In genomic region chr15:81785181-81785580, GRCh38 we compare ENCODE assay signal across 28 cellular contexts.
"Had no signal": no experiment of that assay in that cellular context is flagged by ENCODE, and none has a peak within 500 bp of the region (broad histone marks: within the 10 kb centered on the region; RNA-seq: fewer than 3 reads in every experiment).

No MANE protein-coding gene starts in this region.

- H3K4me3 ChIP-seq: dorsolateral prefrontal cortex, esophagus squamous epithelium, lung, mucosa of descending colon, prostate gland, right atrium auricular region, testis, tibial artery had no signal

- FAIRE-seq: colon, keratinocyte had no signal

- H3K27ac Mint-ChIP-seq: endodermal cell; immature natural killer cell; memory B cell; mesothelial cell of epicardium; naive B cell; natural killer cell treated with Interleukin-12 subunit alpha and Interleukin-12 subunit beta and Interleukin-15 and Interleukin-18, amount 100 ng/mL, for 72 hours; stimulated activated memory B cell treated with anti-CD40 and anti-IgM and Interleukin-4, amounts not matched to agents 10 μg/mL and 1 μg/mL and 100 μg/mL, for 72 hours; type B pancreatic cell had no signal

- H3K27me3 ChIP-seq: right atrium auricular region, testis had no signal

- H3K36me3 ChIP-seq: esophagus squamous epithelium, prostate gland, right atrium auricular region, tibial artery had no signal

- H3K4me3 Mint-ChIP-seq: endodermal cell; immature natural killer cell; memory B cell; mesothelial cell of epicardium; naive B cell; natural killer cell treated with Interleukin-12 subunit alpha and Interleukin-12 subunit beta and Interleukin-15 and Interleukin-18, amount 100 ng/mL, for 72 hours; neural crest cell; stimulated activated memory B cell treated with anti-CD40 and anti-IgM and Interleukin-4, amounts not matched to agents 10 μg/mL and 1 μg/mL and 100 μg/mL, for 72 hours; type B pancreatic cell had no signal

- H3K9me3 Mint-ChIP-seq: natural killer cell treated with Interleukin-12 subunit alpha and Interleukin-12 subunit beta and Interleukin-15 and Interleukin-18, amount 100 ng/mL, for 72 hours; stimulated activated memory B cell treated with anti-CD40 and anti-IgM and Interleukin-4, amounts not matched to agents 10 μg/mL and 1 μg/mL and 100 μg/mL, for 72 hours; type B pancreatic cell had no signal

- H3K4me1 ChIP-seq: esophagus squamous epithelium, prostate gland, right atrium auricular region, testis had no signal

- H3K9me3 ChIP-seq: esophagus squamous epithelium, mucosa of descending colon, prostate gland, right atrium auricular region, testis, tibial artery had no signal

- H3K36me3 Mint-ChIP-seq: immature natural killer cell; memory B cell; naive B cell; natural killer cell treated with Interleukin-12 subunit alpha and Interleukin-12 subunit beta and Interleukin-15 and Interleukin-18, amount 100 ng/mL, for 72 hours; stimulated activated memory B cell treated with anti-CD40 and anti-IgM and Interleukin-4, amounts not matched to agents 10 μg/mL and 1 μg/mL and 100 μg/mL, for 72 hours had no signal

- ATAC-seq: mucosa of descending colon; natural killer cell treated with Interleukin-12 subunit alpha and Interleukin-12 subunit beta and Interleukin-15 and Interleukin-18, amount 100 ng/mL, for 72 hours; sciatic nerve; stimulated activated memory B cell treated with anti-CD40 and anti-IgM and Interleukin-4, amounts not matched to agents 10 μg/mL and 1 μg/mL and 100 μg/mL, for 72 hours; stimulated activated naive CD8-positive, alpha-beta T cell treated with anti-CD3 and anti-CD28 coated beads, Interleukin-15, Interleukin-2, amounts not matched to agents 100 U/mL and 50 U/mL, for 24 hours had no signal

- H3K4me1 Mint-ChIP-seq: immature natural killer cell; memory B cell; naive B cell; neural crest cell; stimulated activated memory B cell treated with anti-CD40 and anti-IgM and Interleukin-4, amounts not matched to agents 10 μg/mL and 1 μg/mL and 100 μg/mL, for 72 hours had no signal

- DNase-seq: dorsolateral prefrontal cortex; effector CD8-positive, alpha-beta T cell; endodermal cell; esophagus squamous epithelium; foreskin melanocyte; hypothalamus; immature natural killer cell; mucosa of descending colon; naive B cell; stimulated activated CD4-positive, alpha-beta T cell treated with anti-CD3 and anti-CD28 coated beads, Interleukin-2, amount 100 ng/mL, for 24 hours; stimulated activated CD4-positive, alpha-beta T cell treated with anti-CD3 and anti-CD28 coated beads, Interleukin-4, amount 100 ng/mL, for 24 hours; stimulated activated naive CD8-positive, alpha-beta T cell treated with anti-CD3 and anti-CD28 coated beads, Interleukin-15, Interleukin-2, amounts not matched to agents 100 U/mL and 50 U/mL, for 24 hours; substantia nigra; testis; tibial artery had no signal

- H3K27me3 Mint-ChIP-seq: type B pancreatic cell had no signal

- H3K27ac ChIP-seq: dorsolateral prefrontal cortex, epithelial cell of prostate, esophagus squamous epithelium, prostate gland, right atrium auricular region, testis, tibial artery had no signal
